Comparison of ENCODE assay signal across 9 cellular contexts in genomic region chr7:122887198-122887597, GRCh38. TPM values are rescaled to one million over a fixed set of nuclear protein-coding genes. Genes with fewer than 3 reads are reported as not detected.
DNase-seq lines count a peak whose midpoint lies in the region; ATAC-seq and TF ChIP-seq lines count a peak whose summit lies in the region.
"Had no signal": no experiment of that assay in that cellular context is flagged by ENCODE, and none has a peak within 500 bp of the region (broad histone marks: within the 10 kb centered on the region; RNA-seq: fewer than 3 reads in every experiment).

No MANE protein-coding gene starts in this region.

- peaks cover 6% of the 10 kb centered on the region for H4K20me1 ChIP-seq in neural progenitor cell (ENCODE audit: low read depth)

- no peak overlapping the region for H3K27ac Mint-ChIP-seq in activated T-helper 2 cell treated with anti-CD3 and anti-CD28 coated beads, Interferon-gamma antibody, Interleukin-2, Interleukin-4, amounts not matched to agents 10 μg/mL and 5 μg/mL and 100 μg/mL, durations not matched to agents 14 hours and 24 hours and 36 hours
- H3K27ac Mint-ChIP-seq in glutamatergic neuron (ENCODE audit: unreplicated experiment) (no peak overlapping the region), neural progenitor cell (no peak overlapping the region)

- H3K36me3 ChIP-seq in ES-I3 (ENCODE audit: insufficient read depth, low read length) (no peaks in the 10 kb centered on the region), neural progenitor cell (no peaks in the 10 kb centered on the region), HAP-1 (replicated peaks) (no peaks in the 10 kb centered on the region)

- peak overlapping the region; percentile 92 for H2AFZ ChIP-seq in neural progenitor cell (replicated peaks)

- H3K4me3 ChIP-seq in neural progenitor cell (peak overlapping the region; percentile 71), HAP-1 (no peak overlapping the region)

- peak overlapping the region; percentile 48 for H3K4me3 Mint-ChIP-seq in activated T-helper 2 cell treated with anti-CD3 and anti-CD28 coated beads, Interferon-gamma antibody, Interleukin-2, Interleukin-4, amounts not matched to agents 10 μg/mL and 5 μg/mL and 100 μg/mL, durations not matched to agents 14 hours and 24 hours and 36 hours (ENCODE audit: low read depth)
- peak overlapping the region; percentile 89 for H3K4me3 Mint-ChIP-seq in glutamatergic neuron (ENCODE audit: unreplicated experiment)
- H3K4me3 Mint-ChIP-seq in neural progenitor cell, result peak overlapping the region; percentile 90

- peaks cover 9% of the 10 kb centered on the region for H3K4me1 Mint-ChIP-seq in activated T-helper 2 cell treated with anti-CD3 and anti-CD28 coated beads, Interferon-gamma antibody, Interleukin-2, Interleukin-4, amounts not matched to agents 10 μg/mL and 5 μg/mL and 100 μg/mL, durations not matched to agents 14 hours and 24 hours and 36 hours (ENCODE audit: low read depth)
- H3K4me1 Mint-ChIP-seq in glutamatergic neuron (ENCODE audit: low read depth, unreplicated experiment) (peaks cover 2% of the 10 kb centered on the region), neural progenitor cell (peaks cover 29% of the 10 kb centered on the region)

- intact Hi-C loops in activated T-helper 2 cell treated with anti-CD3 and anti-CD28 coated beads, Interferon-gamma antibody, Interleukin-2, Interleukin-4, amounts not matched to agents 10 μg/mL and 5 μg/mL and 100 μg/mL, durations not matched to agents 14 hours and 24 hours and 36 hours (cut with micrococcal nuclease), result loop anchor here (5.0 kb wide), 1 partner anchor 585 kb away; the partner anchor contains the start of gene FEZF1

- H3K27ac ChIP-seq in neural progenitor cell, result no peak overlapping the region

- peaks cover 23% of the 10 kb centered on the region for H3F3A ChIP-seq in neural progenitor cell (ENCODE audit: low read depth)

- H3K27me3 Mint-ChIP-seq in activated T-helper 2 cell treated with anti-CD3 and anti-CD28 coated beads, Interferon-gamma antibody, Interleukin-2, Interleukin-4, amounts not matched to agents 10 μg/mL and 5 μg/mL and 100 μg/mL, durations not matched to agents 14 hours and 24 hours and 36 hours (ENCODE audit: low read depth), result peaks cover 51% of the 10 kb centered on the region
- H3K27me3 Mint-ChIP-seq in glutamatergic neuron (ENCODE audit: unreplicated experiment), result peaks cover 10% of the 10 kb centered on the region
- peaks cover 8% of the 10 kb centered on the region for H3K27me3 Mint-ChIP-seq in neural progenitor cell (ENCODE audit: insufficient read depth, low read depth)

- H3K9me3 ChIP-seq in ES-I3 (ENCODE audit: control insufficient read depth, insufficient read depth, low read length) (no peaks in the 10 kb centered on the region), neural progenitor cell (ENCODE audit: low read depth) (no peaks in the 10 kb centered on the region), HAP-1 (no peaks in the 10 kb centered on the region)

- H3K27me3 ChIP-seq in neural progenitor cell, result peaks cover 40% of the 10 kb centered on the region
- peaks cover 61% of the 10 kb centered on the region for H3K27me3 ChIP-seq in HAP-1 (ENCODE audit: low read depth)

- no peaks in the 10 kb centered on the region for H3K4me1 ChIP-seq in ES-I3 (ENCODE audit: insufficient read depth, low read length)
- peaks cover 28% of the 10 kb centered on the region for H3K4me1 ChIP-seq in neural progenitor cell
- H3K4me1 ChIP-seq in HAP-1, result no peaks in the 10 kb centered on the region; the same call in 1 of the 2 replicates

- no peaks in the 10 kb centered on the region for H3K9me3 Mint-ChIP-seq in activated T-helper 2 cell treated with anti-CD3 and anti-CD28 coated beads, Interferon-gamma antibody, Interleukin-2, Interleukin-4, amounts not matched to agents 10 μg/mL and 5 μg/mL and 100 μg/mL, durations not matched to agents 14 hours and 24 hours and 36 hours
- H3K9me3 Mint-ChIP-seq in glutamatergic neuron (ENCODE audit: unreplicated experiment) (peaks cover 4% of the 10 kb centered on the region), neural progenitor cell (no peaks in the 10 kb centered on the region)

- H3K9ac ChIP-seq in ES-I3 (ENCODE audit: low read depth, low read length) (peak overlapping the region; percentile 76), neural progenitor cell (no peak overlapping the region)

- TF ChIP-seq CTCF in glutamatergic neuron (IDR thresholded peaks at IDR 0.05; ENCODE audit: partially characterized antibody, unreplicated experiment) (no peak), neural progenitor cell (IDR thresholded peaks at IDR 0.05) (peak; percentile 26)

- no peak for ATAC-seq in HG03135 (IDR thresholded peaks at IDR 0.05; ENCODE audit: unreplicated experiment)

- H3K36me3 Mint-ChIP-seq in activated T-helper 2 cell treated with anti-CD3 and anti-CD28 coated beads, Interferon-gamma antibody, Interleukin-2, Interleukin-4, amounts not matched to agents 10 μg/mL and 5 μg/mL and 100 μg/mL, durations not matched to agents 14 hours and 24 hours and 36 hours (ENCODE audit: low read depth), result no peaks in the 10 kb centered on the region
- H3K36me3 Mint-ChIP-seq in glutamatergic neuron (ENCODE audit: unreplicated experiment) (no peaks in the 10 kb centered on the region), neural progenitor cell (no peaks in the 10 kb centered on the region)

- H3K4me2 ChIP-seq in neural progenitor cell, result peak overlapping the region; percentile 92

- H3K79me2 ChIP-seq in neural progenitor cell (ENCODE audit: low read depth), result no peaks in the 10 kb centered on the region

- DNase-seq in M059J (ENCODE audit: low read depth) (peak; percentile 73), glutamatergic neuron (peak; percentile 62), neural progenitor cell (ENCODE audit: low spot score) (peak; percentile 84), NOMO-1 treated with DMSO at 0.1 percent for 48 hours (lab: John Stamatoyannopoulos, UW; ENCODE audit: unreplicated experiment) (no peak), HAP-1 (ENCODE audit: low spot score in 2 of 2) (no peak)
- DNase-seq in activated T-helper 2 cell treated with anti-CD3 and anti-CD28 coated beads, Interferon-gamma antibody, Interleukin-2, Interleukin-4, amounts not matched to agents 10 μg/mL and 5 μg/mL and 100 μg/mL, durations not matched to agents 14 hours and 24 hours and 36 hours (ENCODE audit: low spot score), result no peak

- in situ Hi-C loops in HAP-1 (cut with MboI; ENCODE audit: low sequenced_read_pairs), result no loop called here

RNA-seq across cellular contexts. Expression of gene CADPS2, which starts 0.9 kb away (rescaled TPM):
- total RNA-seq in M059J (2014; rRNA removed; shearing (Covaris generic)), result 5.9 and 11.8 TPM in 2 replicates
- not detected in 2 replicates for total RNA-seq in activated T-helper 2 cell treated with anti-CD3 and anti-CD28 coated beads, Interferon-gamma antibody, Interleukin-2, Interleukin-4, amounts not matched to agents 10 μg/mL and 5 μg/mL and 100 μg/mL, durations not matched to agents 14 hours and 24 hours and 36 hours
- total RNA-seq in glutamatergic neuron (ENCODE audit: unreplicated experiment), result 0.22 TPM
- 13.2 and 19.1 TPM in 2 replicates for total RNA-seq in neural progenitor cell (ENCODE audit: low replicate concordance)
- total RNA-seq: T-helper 2 cell treated with Interferon-gamma antibody and Interleukin-4, amounts not matched to agents 100 ng/mL and 5 ng/mL, for 36 hours had no signal

Comparison
In these comparisons a context has a peak if more than half of its experiments do, and no peak if none do; other contexts are left out.
1. DNase-seq: peak in M059J (single experiment), glutamatergic neuron (single experiment) and neural progenitor cell (single experiment); none in activated T-helper 2 cell treated with anti-CD3 and anti-CD28 coated beads, Interferon-gamma antibody, Interleukin-2, Interleukin-4, amounts not matched to agents 10 μg/mL and 5 μg/mL and 100 μg/mL, durations not matched to agents 14 hours and 24 hours and 36 hours (single experiment), NOMO-1 treated with DMSO at 0.1 percent for 48 hours (single experiment) and HAP-1 (0 of 2).
2. Peak in every context shown above with its lines, with median percentiles within 50 percentile points of each other: H3K4me3 Mint-ChIP-seq.